In genomic region chr9:37271679-37272078, GRCh38 we compare ENCODE assay signal across 16 cellular contexts.
DNase-seq lines count a peak whose midpoint lies in the region; ATAC-seq and TF ChIP-seq lines count a peak whose summit lies in the region.
"Had no signal": no experiment of that assay in that cellular context is flagged by ENCODE, and none has a peak within 500 bp of the region (broad histone marks: within the 10 kb centered on the region; RNA-seq: fewer than 3 reads in every experiment).

No MANE protein-coding gene starts in this region.

- no peaks in the 10 kb centered on the region for H4K20me1 ChIP-seq in neural progenitor cell (ENCODE audit: low read depth)

- H3K27ac ChIP-seq in neural progenitor cell (no peak overlapping the region), left lung (no peak overlapping the region)
- H3K27ac ChIP-seq: HL-60 had no signal

- H3K79me2 ChIP-seq in neural progenitor cell (ENCODE audit: low read depth) = no peaks in the 10 kb centered on the region

- H3K36me3 ChIP-seq in neural progenitor cell (no peaks in the 10 kb centered on the region), left lung (no peaks in the 10 kb centered on the region)

- H3K36me3 Mint-ChIP-seq in stimulated activated naive B cell treated with anti-CD40 and anti-IgM and Interleukin-4, amounts not matched to agents 10 μg/mL and 1 μg/mL and 100 μg/mL, for 72 hours = peaks cover 40 to 70% of the 10 kb centered on the region in 2 donors
- peaks cover 25% of the 10 kb centered on the region for H3K36me3 Mint-ChIP-seq in neural progenitor cell

- H3K4me2 ChIP-seq in neural progenitor cell = no peak overlapping the region

- no peak for ATAC-seq in stimulated activated naive B cell treated with anti-CD40 and anti-IgM and Interleukin-4, amounts not matched to agents 10 μg/mL and 1 μg/mL and 100 μg/mL, for 72 hours (replicated peaks)
- no peak for ATAC-seq in left lung
- ATAC-seq: GM12878 had no signal

- H3K27me3 ChIP-seq in neural progenitor cell = no peaks in the 10 kb centered on the region
- no peaks in the 10 kb centered on the region for H3K27me3 ChIP-seq in left lung

- intact Hi-C loops in left lung (cut with DNase I) = no loop called here

- H3K9me3 ChIP-seq in neural progenitor cell (ENCODE audit: low read depth) (no peaks in the 10 kb centered on the region), left lung (peaks cover 0 to 8% of the 10 kb centered on the region in 2 donors)

- H3K27me3 Mint-ChIP-seq in stimulated activated naive B cell treated with anti-CD40 and anti-IgM and Interleukin-4, amounts not matched to agents 10 μg/mL and 1 μg/mL and 100 μg/mL, for 72 hours = no peaks in the 10 kb centered on the region
- H3K27me3 Mint-ChIP-seq in neural progenitor cell (ENCODE audit: insufficient read depth, low read depth) = peaks cover 3% of the 10 kb centered on the region
- H3K27me3 Mint-ChIP-seq: CD4-positive, alpha-beta T cell had no signal

- no peak overlapping the region for H2AFZ ChIP-seq in neural progenitor cell (replicated peaks)

- TF ChIP-seq CTCF in fibroblast of pulmonary artery (IDR thresholded peaks at IDR 0.05; ENCODE audit: low read length, missing control alignments) (no peak), neural progenitor cell (IDR thresholded peaks at IDR 0.05) (no peak), left lung (IDR thresholded peaks at IDR 0.05) (no peak)

- DNase-seq in EH (ENCODE audit: low read depth) (peak; percentile 16), amniotic epithelial cell (ENCODE audit: low read depth) (peak; percentile 52), fibroblast of pulmonary artery (ENCODE audit: low read depth) (peak; percentile 45), neural progenitor cell (ENCODE audit: low spot score) (no peak), Kasumi-1 (lab: John Stamatoyannopoulos, UW) (no peak), left lung (no peak)
- no peak for DNase-seq in stimulated activated naive B cell treated with anti-CD40 and anti-IgM and Interleukin-4, amounts not matched to agents 10 μg/mL and 1 μg/mL and 100 μg/mL, for 72 hours
- DNase-seq: 8988T; C1 segment of cervical spinal cord; Calu3; CD4-positive, alpha-beta T cell; DMS 273 treated with DMSO at 0.1 percent for 48 hours; HCEC 1CT; HFFc6 had no signal

- H3K9ac ChIP-seq in neural progenitor cell = no peak overlapping the region

- peak overlapping the region; percentile 37 for H3K27ac Mint-ChIP-seq in stimulated activated naive B cell treated with anti-CD40 and anti-IgM and Interleukin-4, amounts not matched to agents 10 μg/mL and 1 μg/mL and 100 μg/mL, for 72 hours
- H3K27ac Mint-ChIP-seq in neural progenitor cell = no peak overlapping the region
- H3K27ac Mint-ChIP-seq: CD4-positive, alpha-beta T cell; HFFc6 had no signal

- peaks cover 1 to 4% of the 10 kb centered on the region in 2 donors for H3K9me3 Mint-ChIP-seq in stimulated activated naive B cell treated with anti-CD40 and anti-IgM and Interleukin-4, amounts not matched to agents 10 μg/mL and 1 μg/mL and 100 μg/mL, for 72 hours
- H3K9me3 Mint-ChIP-seq in neural progenitor cell = peaks cover 4% of the 10 kb centered on the region
- H3K9me3 Mint-ChIP-seq: HFFc6 had no signal

- no peak overlapping the region for H3K4me3 Mint-ChIP-seq in stimulated activated naive B cell treated with anti-CD40 and anti-IgM and Interleukin-4, amounts not matched to agents 10 μg/mL and 1 μg/mL and 100 μg/mL, for 72 hours
- H3K4me3 Mint-ChIP-seq in neural progenitor cell = no peak overlapping the region
- H3K4me3 Mint-ChIP-seq: CD4-positive, alpha-beta T cell; HFFc6 had no signal

- no peaks in the 10 kb centered on the region for H3F3A ChIP-seq in neural progenitor cell (ENCODE audit: low read depth)

- no peak overlapping the region for H3K4me3 ChIP-seq in fibroblast of pulmonary artery (replicated peaks; ENCODE audit: low read depth, low read length)
- H3K4me3 ChIP-seq in neural progenitor cell = no peak overlapping the region
- no peak overlapping the region for H3K4me3 ChIP-seq in left lung
- H3K4me3 ChIP-seq: GM12878 had no signal

- H3K4me1 Mint-ChIP-seq in stimulated activated naive B cell treated with anti-CD40 and anti-IgM and Interleukin-4, amounts not matched to agents 10 μg/mL and 1 μg/mL and 100 μg/mL, for 72 hours = peaks cover 13 to 53% of the 10 kb centered on the region in 2 donors
- H3K4me1 Mint-ChIP-seq in neural progenitor cell = no peaks in the 10 kb centered on the region

- H3K4me1 ChIP-seq in neural progenitor cell (no peaks in the 10 kb centered on the region), left lung (no peaks in the 10 kb centered on the region)

Comparison
In these comparisons a context has a peak if more than half of its experiments do, and no peak if none do; other contexts are left out.
1. DNase-seq: peak in EH (single experiment), amniotic epithelial cell (single experiment) and fibroblast of pulmonary artery (single experiment); none in stimulated activated naive B cell treated with anti-CD40 and anti-IgM and Interleukin-4, amounts not matched to agents 10 μg/mL and 1 μg/mL and 100 μg/mL, for 72 hours (single experiment), neural progenitor cell (single experiment), Kasumi-1 (0 of 2) and left lung (0 of 2).